ENCODE assay signal across 8 cellular contexts in genomic region chr5:134586866-134587524, GRCh38. TPM values are rescaled to one million over a fixed set of nuclear protein-coding genes. Genes with fewer than 3 reads are reported as not detected.
DNase-seq lines count a peak whose midpoint lies in the region; ATAC-seq and TF ChIP-seq lines count a peak whose summit lies in the region.

No MANE protein-coding gene starts in this region.

- H3K4me3 ChIP-seq in cardiac fibroblast (replicated peaks in 1 of 2; ENCODE audit: low read depth in 2 of 2, low read length in 2 of 2): no peak overlapping the region
- no peak overlapping the region for H3K4me3 ChIP-seq in kidney epithelial cell (ENCODE audit: low read depth, low read length)

- peaks cover 18% of the 10 kb centered on the region for H3K4me1 Mint-ChIP-seq in activated B cell treated with CpG ODN at 0.5 μM for 24 hours

- H3K27me3 ChIP-seq in kidney epithelial cell (ENCODE audit: control insufficient read depth, insufficient read depth, low read length): no peaks in the 10 kb centered on the region

- POLR2A ChIA-PET in activated B cell treated with CpG ODN at 0.5 μM for 24 hours (lab: Charles Lee): interaction anchor here (0.6 to 1.4 kb wide), 9 partner anchors 31 to 390 kb away, joined by 3 to 7 read pairs (median 3); partner anchors contain the start of gene CDKN2AIPNL

- no peaks in the 10 kb centered on the region for H3K9me3 Mint-ChIP-seq in activated B cell treated with CpG ODN at 0.5 μM for 24 hours

- H3K27me3 Mint-ChIP-seq in activated B cell treated with CpG ODN at 0.5 μM for 24 hours: no peaks in the 10 kb centered on the region

- H3K36me3 Mint-ChIP-seq in activated B cell treated with CpG ODN at 0.5 μM for 24 hours (ENCODE audit: low read depth): peaks cover 3% of the 10 kb centered on the region

- peak; percentile 85 for ATAC-seq in HG02852 (IDR thresholded peaks at IDR 0.05; ENCODE audit: unreplicated experiment)
- peak; percentile 91 for ATAC-seq in activated B cell treated with CpG ODN at 0.5 μM for 24 hours (ENCODE audit: low read depth)

- intact Hi-C loops in activated B cell treated with CpG ODN at 0.5 μM for 24 hours (cut with micrococcal nuclease): loop anchor here (1.0 to 5.0 kb wide), 8 partner anchors 60 to 403 kb away; partner anchors contain the start of genes CAMLG, CDKN2AIPNL, PCBD2 and PPP2CA

- H3K27ac Mint-ChIP-seq in activated B cell treated with CpG ODN at 0.5 μM for 24 hours: no peak overlapping the region

- TF ChIP-seq CTCF in activated B cell treated with CpG ODN at 0.5 μM for 24 hours (IDR thresholded peaks at IDR 0.05) (peak; percentile 20), cardiac fibroblast (IDR thresholded peaks at IDR 0.05; ENCODE audit: low read depth, low read length) (peak; percentile 96), kidney epithelial cell (IDR thresholded peaks at IDR 0.05; ENCODE audit: insufficient read depth, low read length, poor library complexity, severe bottlenecking) (peak; percentile 92)

- DNase-seq in NCI-H1417 (lab: John Stamatoyannopoulos, UW) (peak; percentile 12 to 63 (median 20)), NCI-H1417 treated with DMSO at 0.1 percent for 48 hours (lab: John Stamatoyannopoulos, UW) (no peak), NCI-H2196 treated with DMSO at 0.1 percent for 48 hours (lab: John Stamatoyannopoulos, UW; ENCODE audit: unreplicated experiment) (peak; percentile 44), activated B cell treated with CpG ODN at 0.5 μM for 24 hours (peak; percentile 79), cardiac fibroblast (ENCODE audit: low read depth in 2 of 2) (peak; percentile 84 to 86), kidney epithelial cell (ENCODE audit: low read depth) (no peak)
- peak; percentile 55 to 85 for DNase-seq in stimulated activated CD4-positive, alpha-beta T cell treated with anti-CD3 and anti-CD28 coated beads, Interleukin-1b, Interleukin-23, amount 100 ng/mL, for 1 hour (ENCODE audit: low read depth in 2 of 2)

- H3K36me3 ChIP-seq in kidney epithelial cell (ENCODE audit: control insufficient read depth, insufficient read depth, low read length): no peaks in the 10 kb centered on the region

- peak overlapping the region; percentile 15 for H3K4me3 Mint-ChIP-seq in activated B cell treated with CpG ODN at 0.5 μM for 24 hours

- CTCF ChIA-PET in activated B cell treated with CpG ODN at 0.5 μM for 24 hours (lab: Charles Lee): interaction anchor here (0.6 to 2.9 kb wide), 52 partner anchors 9 to 404 kb away, joined by 3 to 38 read pairs (median 4); partner anchors contain the start of genes CAMLG, CDKN2AIPNL, PCBD2 and UBE2B

RNA-seq across cellular contexts. Expression of gene SAR1B, which starts 45.6 kb away (rescaled TPM):
- total RNA-seq in activated B cell treated with CpG ODN at 0.5 μM for 24 hours (22.2 and 31.2 TPM in 2 replicates), kidney epithelial cell (28.1 and 40.3 TPM in 2 replicates)

Comparison
In these comparisons a context has a peak if more than half of its experiments do, and no peak if none do; other contexts are left out.
1. DNase-seq: peak in NCI-H1417 (3 of 3), NCI-H2196 treated with DMSO at 0.1 percent for 48 hours (single experiment), activated B cell treated with CpG ODN at 0.5 μM for 24 hours (single experiment), cardiac fibroblast (2 of 2) and stimulated activated CD4-positive, alpha-beta T cell treated with anti-CD3 and anti-CD28 coated beads, Interleukin-1b, Interleukin-23, amount 100 ng/mL, for 1 hour (2 of 2); none in NCI-H1417 treated with DMSO at 0.1 percent for 48 hours (single experiment) and kidney epithelial cell (single experiment).
2. CTCF ChIP-seq: peak in every context shown above with its lines; median percentile 96 in cardiac fibroblast; 92 in kidney epithelial cell; 20 in activated B cell treated with CpG ODN at 0.5 μM for 24 hours.